In genomic region chr6:99822741-99823512, GRCh38 we compare ENCODE assay signal across 9 cellular contexts.
DNase-seq lines count a peak whose midpoint lies in the region; ATAC-seq, FAIRE-seq and TF ChIP-seq lines count a peak whose summit lies in the region.
"Had no signal": no experiment of that assay in that cellular context is flagged by ENCODE, and none has a peak within 500 bp of the region (broad histone marks: within the 10 kb centered on the region; RNA-seq: fewer than 3 reads in every experiment).

No MANE protein-coding gene starts in this region.

- CTCF ChIA-PET in activated CD4-positive, alpha-beta T cell treated with anti-CD3 and anti-CD28 coated beads for 36 hours (lab: Charles Lee): interaction anchor here (0.6 to 1.8 kb wide), 4 partner anchors 77 to 766 kb away, joined by 4 to 5 read pairs (median 4); partner anchors contain the start of gene PRDM13
- CTCF ChIA-PET in HCT116 (lab: Charles Lee): interaction anchor here (0.7 to 2.0 kb wide), 6 partner anchors 301 to 493 kb away, joined by 3 to 15 read pairs (median 6); no protein-coding TSS in a partner anchor

- no peaks in the 10 kb centered on the region for H3K79me2 ChIP-seq in HCT116 (ENCODE audit: insufficient read depth, low read length)

- H3K9me3 ChIP-seq in HCT116 (ENCODE audit: control insufficient read depth in 1 of 2, insufficient read depth in 1 of 2, low read depth in 1 of 2, low read length in 2 of 2): no peaks in the 10 kb centered on the region
- H3K9me3 ChIP-seq: gastrocnemius medialis had no signal

- peak; percentile 7 for DNase-seq in activated CD4-positive, alpha-beta T cell treated with anti-CD3 and anti-CD28 coated beads for 36 hours
- DNase-seq in activated CD4-positive, alpha-beta T cell treated with anti-CD3 and anti-CD28 coated beads, Interleukin-2, amount 50 U/mL, for 4 hours: no peak
- peak; percentile 37 for DNase-seq in HCT116 (ENCODE audit: low read depth, low spot score)
- DNase-seq in NCI-H1436 (lab: John Stamatoyannopoulos, UW): peak; percentile 61
- peak; percentile 20 for DNase-seq in foreskin melanocyte
- peak; percentile 52 for DNase-seq in retina
- no peak for DNase-seq in activated CD4-positive, alpha-beta T cell treated with anti-CD3 and anti-CD28 coated beads, Interleukin-2, amount 50 U/mL, for 48 hours
- DNase-seq: gastrocnemius medialis had no signal

- ATAC-seq in activated CD4-positive, alpha-beta T cell treated with anti-CD3 and anti-CD28 coated beads for 36 hours: peak; percentile 49
- peak; percentile 90 for ATAC-seq in HCT116

- no peak for TF ChIP-seq POLR2A in HCT116 (IDR thresholded peaks at IDR 0.05; ENCODE audit: borderline replicate concordance, extremely low read depth, insufficient read depth, insufficient read length)

- no peak overlapping the region for H3K4me3 ChIP-seq in HCT116 (replicated peaks in 1 of 2; ENCODE audit: low read depth in 1 of 2, low read length in 2 of 2)
- H3K4me3 ChIP-seq: gastrocnemius medialis had no signal

- no peak overlapping the region for H3K27ac ChIP-seq in HCT116 (ENCODE audit: low read depth, low read length)
- H3K27ac ChIP-seq: gastrocnemius medialis had no signal

- intact Hi-C loops in activated CD4-positive, alpha-beta T cell treated with anti-CD3 and anti-CD28 coated beads for 36 hours (cut with DNase I, micrococcal nuclease): loop anchor here in 1 of 2 experiments (2.0 to 10.0 kb wide), 3 partner anchors 234 to 492 kb away; no protein-coding TSS in a partner anchor
- intact Hi-C loops in HCT116 (cut with micrococcal nuclease): loop anchor here (5.0 kb wide), 2 partner anchors 356 to 491 kb away; no protein-coding TSS in a partner anchor

- H3K4me1 ChIP-seq in HCT116 (ENCODE audit: control insufficient read depth in 1 of 2, insufficient read depth in 2 of 2, low read length in 2 of 2): no peaks in the 10 kb centered on the region
- H3K4me1 ChIP-seq: gastrocnemius medialis had no signal

- no peaks in the 10 kb centered on the region for H3K9me2 ChIP-seq in HCT116 (ENCODE audit: insufficient read depth)

- H3K4me2 ChIP-seq in HCT116 (ENCODE audit: low read length): no peak overlapping the region

- peaks cover 7% of the 10 kb centered on the region for H3K4me1 Mint-ChIP-seq in activated CD4-positive, alpha-beta T cell treated with anti-CD3 and anti-CD28 coated beads for 36 hours

- no peaks in the 10 kb centered on the region for H3K36me3 ChIP-seq in HCT116 (ENCODE audit: control insufficient read depth in 1 of 2, insufficient read depth in 2 of 2, low read length in 2 of 2)
- H3K36me3 ChIP-seq: gastrocnemius medialis had no signal

- H2AFZ ChIP-seq in HCT116 (ENCODE audit: low read depth, low read length, poor library complexity, severe bottlenecking): no peak overlapping the region

- RAD21 ChIA-PET in HCT116 (lab: Charles Lee; ENCODE audit: low non-redundant PET in 1 of 2, low total read pairs in 2 of 2, uncharacterized antibody in 2 of 2, unreplicated experiment in 2 of 2): interaction anchor here (0.7 kb wide), 2 partner anchors 224 to 493 kb away, joined by 3 read pairs; no protein-coding TSS in a partner anchor

- H4K20me1 ChIP-seq in HCT116 (ENCODE audit: insufficient read depth): no peaks in the 10 kb centered on the region

- no TSS peak for BruUV-seq in HCT116 (replicated peaks; lab: Mats Ljungman, UMichigan)

- peak; percentile 51 to 60 (median 56) for TF ChIP-seq CTCF in HCT116 (IDR thresholded peaks at IDR 0.05 in 2 of 3, conservative IDR thresholded peaks at IDR 0.05 in 1 of 3; ENCODE audit: borderline replicate concordance in 1 of 3, insufficient read depth in 1 of 3, low read depth in 2 of 3, low read length in 2 of 3)

- H3K4me3 Mint-ChIP-seq in activated CD4-positive, alpha-beta T cell treated with anti-CD3 and anti-CD28 coated beads for 36 hours: peak overlapping the region; percentile 12

- H3K9ac ChIP-seq in HCT116 (ENCODE audit: low read length): no peak overlapping the region

- POLR2A ChIA-PET in activated CD4-positive, alpha-beta T cell treated with anti-CD3 and anti-CD28 coated beads for 36 hours (lab: Charles Lee): no interaction called here
- POLR2A ChIA-PET in HCT116 (lab: Charles Lee): interaction anchor here (0.6 kb wide), 1 partner anchor 504 kb away, joined by 3 read pairs; no protein-coding TSS in a partner anchor

- no peaks in the 10 kb centered on the region for H3K9me3 Mint-ChIP-seq in activated CD4-positive, alpha-beta T cell treated with anti-CD3 and anti-CD28 coated beads for 36 hours (ENCODE audit: low read depth)

- FAIRE-seq in TTC549 (lab: Jason Lieb, UNC): peak; percentile 17

- H3K27ac Mint-ChIP-seq in activated CD4-positive, alpha-beta T cell treated with anti-CD3 and anti-CD28 coated beads for 36 hours: no peak overlapping the region

- H3K36me3 Mint-ChIP-seq in activated CD4-positive, alpha-beta T cell treated with anti-CD3 and anti-CD28 coated beads for 36 hours (ENCODE audit: low read depth): no peaks in the 10 kb centered on the region

- TF ChIP-seq RAD21 in HCT116 (IDR thresholded peaks at IDR 0.05; ENCODE audit: low read depth): peak; percentile 78

- peaks cover 20% of the 10 kb centered on the region for H3K27me3 Mint-ChIP-seq in activated CD4-positive, alpha-beta T cell treated with anti-CD3 and anti-CD28 coated beads for 36 hours

- no peaks in the 10 kb centered on the region for H3K27me3 ChIP-seq in HCT116 (ENCODE audit: insufficient read depth, low read length)

TF ChIP-seq in HCT116, 20 proteins besides CTCF, POLR2A, EP300 and RAD21:
- TF ChIP-seq SRF (IDR thresholded peaks at IDR 0.05; ENCODE audit: low read depth): no peak
- no peak for TF ChIP-seq CBX3 (IDR thresholded peaks at IDR 0.05; ENCODE audit: low read depth)
- no peak for TF ChIP-seq ATF3 (IDR thresholded peaks at IDR 0.05)
- TF ChIP-seq POLR2AphosphoS5 (IDR thresholded peaks at IDR 0.05; ENCODE audit: low read depth, low read length): no peak
- TF ChIP-seq MAX (IDR thresholded peaks at IDR 0.05): no peak
TF ChIP-seq in HCT116: peak in this region for 0.

Comparison
In these comparisons a context has a peak if more than half of its experiments do, and no peak if none do; other contexts are left out.
1. DNase-seq: peak in activated CD4-positive, alpha-beta T cell treated with anti-CD3 and anti-CD28 coated beads for 36 hours (single experiment), HCT116 (single experiment), NCI-H1436 (single experiment), foreskin melanocyte (single experiment) and retina (single experiment); none in activated CD4-positive, alpha-beta T cell treated with anti-CD3 and anti-CD28 coated beads, Interleukin-2, amount 50 U/mL, for 4 hours (0 of 2) and activated CD4-positive, alpha-beta T cell treated with anti-CD3 and anti-CD28 coated beads, Interleukin-2, amount 50 U/mL, for 48 hours (0 of 2).